In genomic region chr5:114308508-114308907, GRCh38 we compare ENCODE assay signal across 29 cellular contexts. TPM values are rescaled to one million over a fixed set of nuclear protein-coding genes. Genes with fewer than 3 reads are reported as not detected.
"Had no signal": no experiment of that assay in that cellular context is flagged by ENCODE, and none has a peak within 500 bp of the region (broad histone marks: within the 10 kb centered on the region; RNA-seq: fewer than 3 reads in every experiment).

No MANE protein-coding gene starts in this region.

- DNase-seq: activated CD4-positive, alpha-beta memory T cell treated with anti-CD3 and anti-CD28 coated beads, Interleukin-2, amount 10 ng/mL, durations not matched to agents 7 days and 5 days; activated CD4-positive, alpha-beta T cell treated with anti-CD3 and anti-CD28 coated beads for 1 hour; activated CD4-positive, alpha-beta T cell treated with anti-CD3 and anti-CD28 coated beads, Interleukin-2, amount 10 ng/mL, durations not matched to agents 7 days and 5 days; activated CD8-positive, alpha-beta memory T cell treated with anti-CD3 and anti-CD28 coated beads, Interleukin-2, amount 50 U/mL, for 48 hours; activated gamma-delta T cell treated with Interleukin-2 at 50 U/mL for 16 hours; activated naive CD4-positive, alpha-beta T cell treated with anti-CD3 and anti-CD28 coated beads, Interleukin-2, amount 50 U/mL, for 16 hours; activated T-cell treated with anti-CD3 and anti-CD28 coated beads, Interleukin-2, amount 50 U/mL, for 4 hours; amygdala; caudate nucleus; cortex of kidney; effector memory CD8-positive, alpha-beta T cell; erythroblast; gastrocnemius medialis; glutamatergic neuron; immature natural killer cell; kidney; mesenchymal stem cell; natural killer cell; posterior cingulate gyrus; right cardiac atrium; spleen; stimulated activated naive CD4-positive, alpha-beta T cell; T-helper 2 cell; tibial artery had no signal

- H3K27me3 ChIP-seq: gastrocnemius medialis, spleen, suprapubic skin, tibial artery had no signal

- H3K9me3 ChIP-seq: gastrocnemius medialis, spleen, suprapubic skin, tibial artery had no signal

- H3K27ac ChIP-seq: gastrocnemius medialis, spleen, suprapubic skin, tibial artery had no signal

- H3K36me3 ChIP-seq: gastrocnemius medialis, spleen, suprapubic skin, tibial artery had no signal

- H3K4me3 ChIP-seq: gastrocnemius medialis, spleen, suprapubic skin, tibial artery had no signal

- H3K4me1 Mint-ChIP-seq: activated CD4-positive, alpha-beta memory T cell treated with anti-CD3 and anti-CD28 coated beads, Interleukin-2, amount 10 ng/mL, durations not matched to agents 7 days and 5 days; activated CD4-positive, alpha-beta T cell treated with anti-CD3 and anti-CD28 coated beads, Interleukin-2, amount 10 ng/mL, durations not matched to agents 7 days and 5 days; activated T-helper 17 cell treated with anti-CD3 and anti-CD28 coated beads, Interleukin-2, amount 50 U/mL, for 72 hours; immature natural killer cell; natural killer cell had no signal

- H3K27me3 Mint-ChIP-seq: activated CD4-positive, alpha-beta memory T cell treated with anti-CD3 and anti-CD28 coated beads, Interleukin-2, amount 10 ng/mL, durations not matched to agents 7 days and 5 days; activated CD4-positive, alpha-beta T cell treated with anti-CD3 and anti-CD28 coated beads, Interleukin-2, amount 10 ng/mL, durations not matched to agents 7 days and 5 days; activated T-helper 17 cell treated with anti-CD3 and anti-CD28 coated beads, Interleukin-2, amount 50 U/mL, for 72 hours; effector memory CD8-positive, alpha-beta T cell had no signal

- H3K36me3 Mint-ChIP-seq: immature natural killer cell, natural killer cell, WTC11 had no signal

- FAIRE-seq: kidney had no signal

- H3K27ac Mint-ChIP-seq: activated CD4-positive, alpha-beta memory T cell treated with anti-CD3 and anti-CD28 coated beads, Interleukin-2, amount 10 ng/mL, durations not matched to agents 7 days and 5 days; activated CD4-positive, alpha-beta T cell treated with anti-CD3 and anti-CD28 coated beads, Interleukin-2, amount 10 ng/mL, durations not matched to agents 7 days and 5 days; activated T-helper 17 cell treated with anti-CD3 and anti-CD28 coated beads, Interleukin-2, amount 50 U/mL, for 72 hours; effector memory CD8-positive, alpha-beta T cell; immature natural killer cell; natural killer cell; WTC11 had no signal

- H3K4me3 Mint-ChIP-seq: activated CD4-positive, alpha-beta memory T cell treated with anti-CD3 and anti-CD28 coated beads, Interleukin-2, amount 10 ng/mL, durations not matched to agents 7 days and 5 days; activated CD4-positive, alpha-beta T cell treated with anti-CD3 and anti-CD28 coated beads, Interleukin-2, amount 10 ng/mL, durations not matched to agents 7 days and 5 days; activated T-cell treated with anti-CD3 and anti-CD28 coated beads, Interleukin-2, amount 50 U/mL, for 4 hours; activated T-helper 17 cell treated with anti-CD3 and anti-CD28 coated beads, Interleukin-2, amount 50 U/mL, for 72 hours; effector memory CD8-positive, alpha-beta T cell; immature natural killer cell; natural killer cell; WTC11 had no signal

- H3K9me3 Mint-ChIP-seq: activated CD4-positive, alpha-beta memory T cell treated with anti-CD3 and anti-CD28 coated beads, Interleukin-2, amount 10 ng/mL, durations not matched to agents 7 days and 5 days; activated CD4-positive, alpha-beta T cell treated with anti-CD3 and anti-CD28 coated beads, Interleukin-2, amount 10 ng/mL, durations not matched to agents 7 days and 5 days; activated T-cell treated with anti-CD3 and anti-CD28 coated beads, Interleukin-2, amount 50 U/mL, for 4 hours; activated T-helper 17 cell treated with anti-CD3 and anti-CD28 coated beads, Interleukin-2, amount 50 U/mL, for 72 hours; effector memory CD8-positive, alpha-beta T cell; natural killer cell; WTC11 had no signal

- H3K4me1 ChIP-seq: gastrocnemius medialis, spleen, suprapubic skin, tibial artery had no signal

RNA-seq across cellular contexts. Expression of gene KCNN2, which starts 53.4 kb away (rescaled TPM):
- total RNA-seq: activated CD4-positive, alpha-beta memory T cell treated with anti-CD3 and anti-CD28 coated beads, Interleukin-2, amount 10 ng/mL, durations not matched to agents 7 days and 5 days; activated CD4-positive, alpha-beta T cell treated with anti-CD3 and anti-CD28 coated beads, Interleukin-2, amount 10 ng/mL, durations not matched to agents 7 days and 5 days; activated T-helper 17 cell treated with anti-CD3 and anti-CD28 coated beads, Interleukin-2, amount 50 U/mL, for 72 hours; chondrocyte; mononuclear cell; natural killer cell had no signal
- polyA plus RNA-seq: immature natural killer cell had no signal
